Comparison of ENCODE assay signal across 1 cellular context in genomic region chr6:33116417-33116816, GRCh38.
TF ChIP-seq lines count a peak whose summit lies in the region.

No MANE protein-coding gene starts in this region.

TF ChIP-seq in K562, 482 proteins besides CTCF, POLR2A, EP300 and RAD21:
- TF ChIP-seq NRF1 (conservative IDR thresholded peaks at IDR 0.05 in 1 of 2, IDR thresholded peaks at IDR 0.05 in 1 of 2) (no peak), ZBTB26 (CRISPR knock-in tag; IDR thresholded peaks at IDR 0.05) (no peak), SAP30 (IDR thresholded peaks at IDR 0.05; ENCODE audit: borderline replicate concordance, insufficient read depth, low read depth, low read length, poor library complexity, severe bottlenecking) (no peak), BCOR (IDR thresholded peaks at IDR 0.05) (peak; percentile 46), ZNF436 (CRISPR knock-in tag; IDR thresholded peaks at IDR 0.05) (0 out of 2 replicates have a peak, but pooled peaks have one; percentile 8), RBM25 (IDR thresholded peaks at IDR 0.05; ENCODE audit: low read depth, low read length, severe bottlenecking) (peak; percentile 85), ZFP36 (IDR thresholded peaks at IDR 0.05; ENCODE audit: low read depth, low read length, partially characterized antibody) (peak; percentile 95)
